ENCODE assay signal across 10 cellular contexts in the genomic region with DNA sequence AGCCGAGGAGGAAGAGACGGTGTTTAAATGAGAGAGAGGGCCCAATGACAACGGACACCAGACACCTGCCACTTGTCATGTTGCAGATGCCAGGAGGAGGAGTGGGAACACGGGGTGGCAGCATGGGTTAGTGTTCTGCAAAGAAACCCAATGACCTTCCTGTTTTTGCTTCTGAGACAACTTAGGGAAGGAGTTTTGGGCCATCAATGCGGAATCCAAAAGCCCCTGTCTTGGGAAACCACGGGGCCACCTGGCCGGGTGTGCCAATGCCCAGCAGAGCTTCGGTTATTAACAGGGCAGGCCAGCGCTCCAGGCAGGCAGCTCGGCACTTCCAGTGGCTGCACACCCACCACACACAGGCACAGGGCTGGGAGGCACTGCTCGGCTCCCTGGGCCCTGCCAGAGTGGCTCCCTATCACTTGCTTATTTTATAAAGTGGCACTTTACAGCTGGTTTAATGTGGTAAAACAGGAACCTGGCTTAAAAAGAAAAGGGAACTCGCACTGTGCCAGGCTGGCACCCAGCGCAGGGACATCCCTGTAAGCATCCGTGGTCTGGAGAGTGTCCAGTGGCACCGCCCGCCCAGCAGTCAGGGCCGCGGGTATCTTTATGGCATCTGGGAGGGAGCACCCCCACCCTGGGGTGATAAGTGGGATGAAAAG. TPM values are rescaled to one million over a fixed set of nuclear protein-coding genes. Genes with fewer than 3 reads are reported as not detected.
DNase-seq lines count a peak whose midpoint lies in the region; ATAC-seq and TF ChIP-seq lines count a peak whose summit lies in the region.
"Had no signal": no experiment of that assay in that cellular context is flagged by ENCODE, and none has a peak within 500 bp of the region (broad histone marks: within the 10 kb centered on the region; RNA-seq: fewer than 3 reads in every experiment).

No MANE protein-coding gene starts in this region.

- peaks cover 4% of the 10 kb centered on the region for H3K36me3 Mint-ChIP-seq in stimulated activated naive CD8-positive, alpha-beta T cell treated with anti-CD3 and anti-CD28 coated beads, Interleukin-15, Interleukin-2, amounts not matched to agents 100 ng/mL and 50 ng/mL, for 24 hours (ENCODE audit: low read depth)

- H3K4me1 ChIP-seq in adrenal gland (replicated peaks in 1 of 2) (peaks cover 30 to 88% of the 10 kb centered on the region in 2 donors), lung (ENCODE audit: control insufficient read depth in 2 of 2, insufficient read depth in 2 of 2, low read length in 2 of 2) (peaks cover 32 to 73% of the 10 kb centered on the region in 2 donors), vagina (peaks cover 100% of the 10 kb centered on the region)

- TF ChIP-seq POLR2A in adrenal gland (IDR thresholded peaks at IDR 0.05) (no peak), vagina (IDR thresholded peaks at IDR 0.05) (no peak)

- WGBS in adrenal gland, 4 donors, result 50 to 73% (median 67%) methylated on average over 13 to 18 of the region's 18 CpGs
- 25 to 46% methylated on average over 18 of the region's 18 CpGs for WGBS in lung, 2 donors

- TF ChIP-seq CTCF in adrenal gland (IDR thresholded peaks at IDR 0.05) (no peak), lung (IDR thresholded peaks at IDR 0.05; ENCODE audit: control extremely low read depth, extremely low read depth) (no peak), vagina (IDR thresholded peaks at IDR 0.05) (no peak)

- H3K4me3 ChIP-seq in adrenal gland (no peak overlapping the region), lung (no peak overlapping the region), vagina (no peak overlapping the region)
- H3K4me3 ChIP-seq: K562 had no signal

- H3K27me3 Mint-ChIP-seq in stimulated activated naive CD8-positive, alpha-beta T cell treated with anti-CD3 and anti-CD28 coated beads, Interleukin-15, Interleukin-2, amounts not matched to agents 100 ng/mL and 50 ng/mL, for 24 hours, result no peaks in the 10 kb centered on the region

- no peak for DNase-seq in stimulated activated naive CD8-positive, alpha-beta T cell treated with anti-CD3 and anti-CD28 coated beads, Interleukin-15, Interleukin-2, amounts not matched to agents 100 U/mL and 50 U/mL, for 24 hours
- DNase-seq in adrenal gland (peak in 3 of 7 donors; percentile 43 to 67 (median 54)), lung (ENCODE audit: low spot score) (no peak), vagina (ENCODE audit: extremely low spot score in 2 of 2) (no peak), DMS 273 treated with DMSO at 0.1 percent for 48 hours (lab: John Stamatoyannopoulos, UW) (no peak), kidney glomerular epithelial cell (lab: John Stamatoyannopoulos, UW) (no peak)
- no peak for DNase-seq in stimulated activated CD4-positive, alpha-beta T cell treated with anti-CD3 and anti-CD28 coated beads, Interleukin-15, amount 100 ng/mL, for 24 hours
- DNase-seq: stimulated activated CD4-positive, alpha-beta T cell treated with anti-CD3 and anti-CD28 coated beads, Interleukin-4, amount 100 ng/mL, for 4 hours had no signal

- no peaks in the 10 kb centered on the region for H3K9me3 Mint-ChIP-seq in stimulated activated naive CD8-positive, alpha-beta T cell treated with anti-CD3 and anti-CD28 coated beads, Interleukin-15, Interleukin-2, amounts not matched to agents 100 ng/mL and 50 ng/mL, for 24 hours

- no peak for ATAC-seq in stimulated activated naive CD8-positive, alpha-beta T cell treated with anti-CD3 and anti-CD28 coated beads, Interleukin-15, Interleukin-2, amounts not matched to agents 100 U/mL and 50 U/mL, for 24 hours
- peak; percentile 53 for ATAC-seq in lung (ENCODE audit: insufficient read depth, low FRiP score)
- ATAC-seq: K562 had no signal

- H3K36me3 ChIP-seq in adrenal gland (replicated peaks in 1 of 2), result no peaks in the 10 kb centered on the region
- H3K36me3 ChIP-seq in lung (ENCODE audit: control insufficient read depth in 2 of 2, insufficient read depth in 2 of 2, low read length in 2 of 2), result no peaks in the 10 kb centered on the region
- no peaks in the 10 kb centered on the region for H3K36me3 ChIP-seq in vagina

- peaks cover 97% of the 10 kb centered on the region for H3K4me1 Mint-ChIP-seq in stimulated activated naive CD8-positive, alpha-beta T cell treated with anti-CD3 and anti-CD28 coated beads, Interleukin-15, Interleukin-2, amounts not matched to agents 100 ng/mL and 50 ng/mL, for 24 hours (ENCODE audit: low read depth)

- H3K4me3 Mint-ChIP-seq in stimulated activated naive CD8-positive, alpha-beta T cell treated with anti-CD3 and anti-CD28 coated beads, Interleukin-15, Interleukin-2, amounts not matched to agents 100 ng/mL and 50 ng/mL, for 24 hours, result no peak overlapping the region

- H3K27me3 ChIP-seq in adrenal gland (no peaks in the 10 kb centered on the region), lung (ENCODE audit: control insufficient read depth, insufficient read depth) (no peaks in the 10 kb centered on the region), vagina (no peaks in the 10 kb centered on the region)

- H3K9me3 ChIP-seq in adrenal gland (replicated peaks in 1 of 3), result no peaks in the 10 kb centered on the region
- H3K9me3 ChIP-seq in lung (ENCODE audit: control insufficient read depth in 2 of 2, insufficient read depth in 1 of 2, low read length in 1 of 2), result no peaks in the 10 kb centered on the region
- H3K9me3 ChIP-seq in vagina, result no peaks in the 10 kb centered on the region

- H3K27ac Mint-ChIP-seq in stimulated activated naive CD8-positive, alpha-beta T cell treated with anti-CD3 and anti-CD28 coated beads, Interleukin-15, Interleukin-2, amounts not matched to agents 100 ng/mL and 50 ng/mL, for 24 hours, result peak overlapping the region; percentile 57

- H3K27ac ChIP-seq in adrenal gland, result peak overlapping the region; percentile 14 to 88 (median 56)
- H3K27ac ChIP-seq in lung (ENCODE audit: low read depth in 1 of 2, low read length in 1 of 2), result peak overlapping the region in 1 of 2 donors; percentile 34
- peak overlapping the region; percentile 41 for H3K27ac ChIP-seq in vagina

- intact Hi-C loops in adrenal gland (cut with DNase I) (no loop called here), vagina (cut with DNase I) (no loop called here)

RNA-seq across cellular contexts. Expression of gene ELL, which starts 19.1 kb away (rescaled TPM):
- total RNA-seq in adrenal gland (10 to 100 TPM in 7 of 8 donors, 1 to 10 TPM in 1; 9.8 to 28.3 (median 15.2) TPM), lung (10 to 100 TPM; 17.5 to 23.8 TPM), vagina (25.3 TPM)
- polyA plus RNA-seq in adrenal gland (10 to 100 TPM in 1 of 3 donors, 1 to 10 TPM in 2; 1.8 to 14.3 (median 9.1) TPM), lung (10 to 100 TPM in 1 of 2 donors, 1 to 10 TPM in 1; 9.3 to 26.8 TPM)

RNA-seq across cellular contexts. Expression of gene FKBP8, which starts 40.6 kb away (rescaled TPM):
- total RNA-seq in adrenal gland, result 100 to 1,000 TPM; 171 to 463 (median 265) TPM
- polyA plus RNA-seq in adrenal gland, result 100 to 1,000 TPM in 2 of 3 donors, 10 to 100 TPM in 1; 26.3 to 816 (median 417) TPM
- 100 to 1,000 TPM; 168 to 225 TPM for total RNA-seq in lung
- 100 to 1,000 TPM; 235 to 357 TPM for polyA plus RNA-seq in lung
- total RNA-seq in vagina, result 376 TPM

RNA-seq across cellular contexts. Expression of gene KXD1, which starts 54.9 kb away (rescaled TPM):
- 100 to 1,000 TPM in 3 of 8 donors, 10 to 100 TPM in 5; 72.4 to 165 (median 87.5) TPM for total RNA-seq in adrenal gland
- polyA plus RNA-seq in adrenal gland, result 100 to 1,000 TPM in 1 of 3 donors, 10 to 100 TPM in 2; 74.2 to 120 (median 79.4) TPM
- 10 to 100 TPM; 51.3 to 85.9 TPM for total RNA-seq in lung
- polyA plus RNA-seq in lung, result 100 to 1,000 TPM in 1 of 2 donors, 10 to 100 TPM in 1; 63.7 to 117 TPM
- total RNA-seq in vagina, result 131 TPM
